18 cellular contexts compared by ENCODE assay signal in genomic region chr6:111219785-111220184, GRCh38.
DNase-seq lines count a peak whose midpoint lies in the region; ATAC-seq, FAIRE-seq and TF ChIP-seq lines count a peak whose summit lies in the region.
"Had no signal": no experiment of that assay in that cellular context is flagged by ENCODE, and none has a peak within 500 bp of the region (broad histone marks: within the 10 kb centered on the region; RNA-seq: fewer than 3 reads in every experiment).

No MANE protein-coding gene starts in this region.

- H3K27me3 ChIP-seq in HepG2 (ENCODE audit: control insufficient read depth in 1 of 2, insufficient read depth in 2 of 2, low read length in 2 of 2) (no peaks in the 10 kb centered on the region), right lobe of liver (no peaks in the 10 kb centered on the region), left ventricle myocardium inferior (ENCODE audit: low read depth) (no peaks in the 10 kb centered on the region), gastrocnemius medialis (no peaks in the 10 kb centered on the region)

- H2AFZ ChIP-seq in HepG2 (ENCODE audit: low read length), result no peak overlapping the region
- H2AFZ ChIP-seq: GM23338 had no signal

- ATAC-seq in HepG2 (no peak), right lobe of liver (no peak), gastrocnemius medialis (no peak), HG03439 (IDR thresholded peaks at IDR 0.05; ENCODE audit: unreplicated experiment) (no peak)
- ATAC-seq: GM23338, HCT116 had no signal

- TF ChIP-seq EP300 in HepG2 (IDR thresholded peaks at IDR 0.05; ENCODE audit: low read depth in 2 of 2, low read length in 2 of 2) (no peak), HepG2 (CRISPR knock-in tag; IDR thresholded peaks at IDR 0.05; ENCODE audit: borderline replicate concordance) (no peak)

- DNase-seq in HepG2 (ENCODE audit: low spot score) (no peak), right lobe of liver (no peak), left ventricle myocardium inferior (no peak), gastrocnemius medialis (no peak), posterior vena cava (ENCODE audit: low spot score) (no peak)
- DNase-seq: C1 segment of cervical spinal cord; Calu3; CD4-positive, alpha-beta memory T cell; COR-L47; DMS53; DMS79 treated with DMSO at 0.1 percent for 48 hours; GF-D8; H9 had no signal

- no peaks in the 10 kb centered on the region for H4K20me1 ChIP-seq in HepG2 (ENCODE audit: insufficient read depth, low read length)

- TF ChIP-seq POLR2A in HepG2 (IDR thresholded peaks at IDR 0.05; ENCODE audit: insufficient read depth in 1 of 2, low read depth in 2 of 2, low read length in 2 of 2), result no peak
- TF ChIP-seq POLR2A in right lobe of liver (IDR thresholded peaks at IDR 0.05), result no peak
- no peak for TF ChIP-seq POLR2A in gastrocnemius medialis (IDR thresholded peaks at IDR 0.05)

- no peak overlapping the region for H3K4me2 ChIP-seq in HepG2 (ENCODE audit: low read depth, low read length)
- H3K4me2 ChIP-seq: GM23338 had no signal

- H3K4me3 ChIP-seq in HepG2 (replicated peaks in 1 of 3; ENCODE audit: insufficient read depth in 1 of 3, low read depth in 2 of 3, low read length in 3 of 3) (no peak overlapping the region), right lobe of liver (no peak overlapping the region), left ventricle myocardium inferior (no peak overlapping the region), gastrocnemius medialis (no peak overlapping the region)
- H3K4me3 ChIP-seq: GM23338 had no signal

- no peaks in the 10 kb centered on the region for H3K79me2 ChIP-seq in HepG2 (ENCODE audit: insufficient read depth, low read length)

- POLR2A ChIA-PET in HepG2 (lab: Yijun Ruan, JAX), result no interaction called here

- H3K27ac ChIP-seq in HepG2 (ENCODE audit: extremely low read length, insufficient read depth, low read length) (no peak overlapping the region), right lobe of liver (no peak overlapping the region), left ventricle myocardium inferior (replicated peaks) (peak overlapping the region; percentile 64), gastrocnemius medialis (peak overlapping the region; percentile 15 to 73 (median 63))

- H3K4me1 ChIP-seq in HepG2 (ENCODE audit: insufficient read depth, low read length), result no peaks in the 10 kb centered on the region
- H3K4me1 ChIP-seq in right lobe of liver, result no peaks in the 10 kb centered on the region
- peaks cover 19% of the 10 kb centered on the region for H3K4me1 ChIP-seq in left ventricle myocardium inferior
- H3K4me1 ChIP-seq in gastrocnemius medialis, result peaks cover 21 to 35% of the 10 kb centered on the region in 2 donors

- H3K36me3 ChIP-seq in HepG2 (replicated peaks in 1 of 2; ENCODE audit: control insufficient read depth in 1 of 2, insufficient read depth in 2 of 2, low read length in 2 of 2) (no peaks in the 10 kb centered on the region; a peak in 1 of 5 replicates), right lobe of liver (no peaks in the 10 kb centered on the region), left ventricle myocardium inferior (no peaks in the 10 kb centered on the region), gastrocnemius medialis (no peaks in the 10 kb centered on the region)

- TF ChIP-seq RAD21 in HepG2 (CRISPR knock-in tag; IDR thresholded peaks at IDR 0.05), result no peak

- WGBS in HepG2 (ENCODE audit: low lambda C conversion rate), result 99% methylated on average over 6 of the region's 6 CpGs
- 98% methylated on average over 5 of the region's 6 CpGs for WGBS in right lobe of liver (ENCODE audit: insufficient coverage, low coverage, low lambda C conversion rate, missing lambda C conversion rate)

- BruUV-seq in HepG2 (replicated peaks; lab: Mats Ljungman, UMichigan), result no TSS peak

- in situ Hi-C loops in HepG2 (cut with HindIII; ENCODE audit: extremely low pct_ligation_motif_present, low pct_unique_long_range_greater_than_20kb), result no loop called here
- in situ Hi-C loops in gastrocnemius medialis (cut with MboI; ENCODE audit: low sequenced_read_pairs in 4 of 4), result loop anchor here in 3 of 4 donors (10.0 to 25.0 kb wide), 3 partner anchors 157 to 682 kb away; no protein-coding TSS in a partner anchor

- intact Hi-C loops in HepG2 (cut with micrococcal nuclease; ENCODE audit: unreplicated experiment) (no loop called here), right lobe of liver (cut with DNase I) (loop anchor here in 1 of 2 donors (10.0 kb wide), 1 partner anchor 165 kb away; no protein-coding TSS in a partner anchor), left ventricle myocardium inferior (cut with micrococcal nuclease) (no loop called here), gastrocnemius medialis (cut with DNase I; ENCODE audit: low total_unique reads) (loop anchor here (10.0 kb wide), 1 partner anchor 135 kb away; the partner anchor contains the start of gene SLC16A10), posterior vena cava (cut with DNase I) (loop anchor here in 1 of 2 donors (1.0 kb wide), 1 partner anchor 21 kb away; no protein-coding TSS in a partner anchor)

- H3K9me3 ChIP-seq in HepG2 (ENCODE audit: low read length), result no peaks in the 10 kb centered on the region
- H3K9me3 ChIP-seq in right lobe of liver, result no peaks in the 10 kb centered on the region
- no peaks in the 10 kb centered on the region for H3K9me3 ChIP-seq in left ventricle myocardium inferior (replicated peaks)
- H3K9me3 ChIP-seq in gastrocnemius medialis, result no peaks in the 10 kb centered on the region

- FAIRE-seq in HepG2 (lab: Jason Lieb, UNC), result no peak
- FAIRE-seq: GM12891, GM18507 had no signal

- CTCF ChIA-PET in HepG2 (lab: Yijun Ruan, JAX; ENCODE audit: low intra/inter-chr PET ratio, low total read pairs), result no interaction called here

- TF ChIP-seq CTCF in HepG2 (CRISPR knock-in tag; IDR thresholded peaks at IDR 0.05), result no peak
- no peak for TF ChIP-seq CTCF in right lobe of liver (IDR thresholded peaks at IDR 0.05)
- no peak for TF ChIP-seq CTCF in left ventricle myocardium inferior (IDR thresholded peaks at IDR 0.05; ENCODE audit: borderline replicate concordance)
- no peak for TF ChIP-seq CTCF in gastrocnemius medialis (IDR thresholded peaks at IDR 0.05 in 4 of 5, conservative IDR thresholded peaks at IDR 0.05 in 1 of 5)

- no peak overlapping the region for H3K9ac ChIP-seq in HepG2 (ENCODE audit: insufficient read depth, low read depth, low read length)

TF ChIP-seq in HepG2, 621 proteins besides CTCF, POLR2A, EP300 and RAD21:
- TF ChIP-seq ZBTB20 (CRISPR knock-in tag; IDR thresholded peaks at IDR 0.05; ENCODE audit: borderline replicate concordance, low read depth) (no peak), GMEB1 (CRISPR knock-in tag; IDR thresholded peaks at IDR 0.05; ENCODE audit: borderline replicate concordance) (no peak), ZNF260 (CRISPR knock-in tag; IDR thresholded peaks at IDR 0.05; ENCODE audit: borderline replicate concordance, low read depth) (no peak), NRL (CRISPR knock-in tag; IDR thresholded peaks at IDR 0.05; ENCODE audit: borderline replicate concordance) (no peak), ZNF879 (CRISPR knock-in tag; IDR thresholded peaks at IDR 0.05) (no peak), ZNF7 (CRISPR knock-in tag; IDR thresholded peaks at IDR 0.05) (peak; percentile 81)

Comparison
In these comparisons a context has a peak if more than half of its experiments do, and no peak if none do; other contexts are left out.
1. H3K27ac ChIP-seq: peak in left ventricle myocardium inferior (single experiment) and gastrocnemius medialis (4 of 4); none in HepG2 (single experiment) and right lobe of liver (0 of 3).